Comparison of ENCODE assay signal across 1 cellular context in the genomic region with DNA sequence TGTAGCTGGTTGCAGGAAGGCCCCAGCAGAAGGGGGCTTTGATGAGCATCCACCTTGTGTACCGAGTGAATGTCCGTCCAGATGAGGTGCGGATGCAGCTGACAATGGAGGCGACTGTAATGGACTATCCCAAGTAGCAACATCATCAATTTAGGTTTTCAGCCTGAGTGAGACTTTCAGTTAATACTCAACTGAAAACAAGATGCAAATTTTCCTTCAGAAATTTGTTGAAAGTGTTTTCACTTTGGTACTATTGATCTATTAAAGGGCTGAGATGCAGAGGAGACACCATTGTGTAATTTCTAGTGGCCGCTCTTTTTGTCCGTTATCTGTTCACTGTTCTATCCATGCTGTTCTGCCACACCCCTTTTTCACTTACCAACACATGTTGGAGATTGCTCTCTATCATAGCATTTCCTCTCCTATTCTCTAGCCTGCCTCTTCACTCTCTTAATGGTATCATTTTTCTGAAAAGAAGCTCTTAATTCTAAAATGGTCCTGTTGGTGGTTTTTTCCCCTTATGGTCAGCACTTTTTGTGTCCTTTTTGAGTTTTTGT.
A peak's percentile ranks its signal among the peaks of the same experiment; 100 is the strongest.
TF ChIP-seq lines count a peak whose summit lies in the region.

No MANE protein-coding gene starts in this region.

TF ChIP-seq in HepG2, 621 proteins besides CTCF, POLR2A, EP300 and RAD21:
- TF ChIP-seq, protein P1, sequence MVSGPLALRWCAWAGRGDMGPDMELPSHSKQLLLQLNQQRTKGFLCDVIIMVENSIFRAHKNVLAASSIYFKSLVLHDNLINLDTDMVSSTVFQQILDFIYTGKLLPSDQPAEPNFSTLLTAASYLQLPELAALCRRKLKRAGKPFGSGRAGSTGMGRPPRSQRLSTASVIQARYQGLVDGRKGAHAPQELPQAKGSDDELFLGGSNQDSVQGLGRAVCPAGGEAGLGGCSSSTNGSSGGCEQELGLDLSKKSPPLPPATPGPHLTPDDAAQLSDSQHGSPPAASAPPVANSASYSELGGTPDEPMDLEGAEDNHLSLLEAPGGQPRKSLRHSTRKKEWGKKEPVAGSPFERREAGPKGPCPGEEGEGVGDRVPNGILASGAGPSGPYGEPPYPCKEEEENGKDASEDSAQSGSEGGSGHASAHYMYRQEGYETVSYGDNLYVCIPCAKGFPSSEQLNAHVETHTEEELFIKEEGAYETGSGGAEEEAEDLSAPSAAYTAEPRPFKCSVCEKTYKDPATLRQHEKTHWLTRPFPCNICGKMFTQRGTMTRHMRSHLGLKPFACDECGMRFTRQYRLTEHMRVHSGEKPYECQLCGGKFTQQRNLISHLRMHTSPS (CRISPR knock-in tag; IDR thresholded peaks at IDR 0.05; ENCODE audit: low read depth): no peak
- TF ChIP-seq SMYD3 (CRISPR knock-in tag; IDR thresholded peaks at IDR 0.05) (no peak), ZNF550 (CRISPR knock-in tag; IDR thresholded peaks at IDR 0.05; ENCODE audit: borderline replicate concordance) (no peak), RBM22 (optimal IDR thresholded peaks at IDR 0.05; ENCODE audit: low read length) (peak; percentile 54), RAD51 (IDR thresholded peaks at IDR 0.05; ENCODE audit: borderline replicate concordance) (no peak), MAFK (conservative IDR thresholded peaks at IDR 0.05 in 1 of 2, IDR thresholded peaks at IDR 0.05 in 1 of 2; ENCODE audit: low read length in 2 of 2) (peak in 1 of 2 experiments; percentile 36; a peak in 2 of 4 replicates), ARNT (IDR thresholded peaks at IDR 0.05) (no peak), NRL (CRISPR knock-in tag; IDR thresholded peaks at IDR 0.05; ENCODE audit: borderline replicate concordance) (no peak), STAG1 (CRISPR knock-in tag; IDR thresholded peaks at IDR 0.05) (no peak), ZNF232 (CRISPR knock-in tag; IDR thresholded peaks at IDR 0.05; ENCODE audit: borderline replicate concordance) (no peak)
- TF ChIP-seq, protein P2, sequence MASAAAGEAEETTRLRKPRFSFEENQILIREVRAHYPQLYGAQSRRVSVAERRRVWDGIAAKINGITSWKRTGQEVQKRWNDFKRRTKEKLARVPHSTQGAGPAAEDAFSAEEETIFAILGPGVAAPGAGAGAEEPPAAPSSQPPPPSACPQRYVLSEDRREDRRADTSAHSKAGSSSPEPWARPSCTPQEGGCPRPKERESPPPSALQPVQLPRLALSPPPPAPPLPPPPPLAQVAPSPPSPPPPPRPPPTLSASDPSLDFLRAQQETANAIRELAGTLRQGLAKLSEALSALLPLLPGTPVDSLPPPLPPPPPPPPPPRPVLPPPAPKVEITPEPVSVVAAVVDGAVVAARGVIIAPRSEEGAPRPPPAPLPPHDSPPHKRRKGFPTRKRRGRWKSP (CRISPR knock-in tag; IDR thresholded peaks at IDR 0.05): no peak
- TF ChIP-seq, protein P3, sequence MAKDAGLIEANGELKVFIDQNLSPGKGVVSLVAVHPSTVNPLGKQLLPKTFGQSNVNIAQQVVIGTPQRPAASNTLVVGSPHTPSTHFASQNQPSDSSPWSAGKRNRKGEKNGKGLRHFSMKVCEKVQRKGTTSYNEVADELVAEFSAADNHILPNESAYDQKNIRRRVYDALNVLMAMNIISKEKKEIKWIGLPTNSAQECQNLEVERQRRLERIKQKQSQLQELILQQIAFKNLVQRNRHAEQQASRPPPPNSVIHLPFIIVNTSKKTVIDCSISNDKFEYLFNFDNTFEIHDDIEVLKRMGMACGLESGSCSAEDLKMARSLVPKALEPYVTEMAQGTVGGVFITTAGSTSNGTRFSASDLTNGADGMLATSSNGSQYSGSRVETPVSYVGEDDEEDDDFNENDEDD (CRISPR knock-in tag; IDR thresholded peaks at IDR 0.05; ENCODE audit: borderline replicate concordance): no peak
- TF ChIP-seq, protein P4, sequence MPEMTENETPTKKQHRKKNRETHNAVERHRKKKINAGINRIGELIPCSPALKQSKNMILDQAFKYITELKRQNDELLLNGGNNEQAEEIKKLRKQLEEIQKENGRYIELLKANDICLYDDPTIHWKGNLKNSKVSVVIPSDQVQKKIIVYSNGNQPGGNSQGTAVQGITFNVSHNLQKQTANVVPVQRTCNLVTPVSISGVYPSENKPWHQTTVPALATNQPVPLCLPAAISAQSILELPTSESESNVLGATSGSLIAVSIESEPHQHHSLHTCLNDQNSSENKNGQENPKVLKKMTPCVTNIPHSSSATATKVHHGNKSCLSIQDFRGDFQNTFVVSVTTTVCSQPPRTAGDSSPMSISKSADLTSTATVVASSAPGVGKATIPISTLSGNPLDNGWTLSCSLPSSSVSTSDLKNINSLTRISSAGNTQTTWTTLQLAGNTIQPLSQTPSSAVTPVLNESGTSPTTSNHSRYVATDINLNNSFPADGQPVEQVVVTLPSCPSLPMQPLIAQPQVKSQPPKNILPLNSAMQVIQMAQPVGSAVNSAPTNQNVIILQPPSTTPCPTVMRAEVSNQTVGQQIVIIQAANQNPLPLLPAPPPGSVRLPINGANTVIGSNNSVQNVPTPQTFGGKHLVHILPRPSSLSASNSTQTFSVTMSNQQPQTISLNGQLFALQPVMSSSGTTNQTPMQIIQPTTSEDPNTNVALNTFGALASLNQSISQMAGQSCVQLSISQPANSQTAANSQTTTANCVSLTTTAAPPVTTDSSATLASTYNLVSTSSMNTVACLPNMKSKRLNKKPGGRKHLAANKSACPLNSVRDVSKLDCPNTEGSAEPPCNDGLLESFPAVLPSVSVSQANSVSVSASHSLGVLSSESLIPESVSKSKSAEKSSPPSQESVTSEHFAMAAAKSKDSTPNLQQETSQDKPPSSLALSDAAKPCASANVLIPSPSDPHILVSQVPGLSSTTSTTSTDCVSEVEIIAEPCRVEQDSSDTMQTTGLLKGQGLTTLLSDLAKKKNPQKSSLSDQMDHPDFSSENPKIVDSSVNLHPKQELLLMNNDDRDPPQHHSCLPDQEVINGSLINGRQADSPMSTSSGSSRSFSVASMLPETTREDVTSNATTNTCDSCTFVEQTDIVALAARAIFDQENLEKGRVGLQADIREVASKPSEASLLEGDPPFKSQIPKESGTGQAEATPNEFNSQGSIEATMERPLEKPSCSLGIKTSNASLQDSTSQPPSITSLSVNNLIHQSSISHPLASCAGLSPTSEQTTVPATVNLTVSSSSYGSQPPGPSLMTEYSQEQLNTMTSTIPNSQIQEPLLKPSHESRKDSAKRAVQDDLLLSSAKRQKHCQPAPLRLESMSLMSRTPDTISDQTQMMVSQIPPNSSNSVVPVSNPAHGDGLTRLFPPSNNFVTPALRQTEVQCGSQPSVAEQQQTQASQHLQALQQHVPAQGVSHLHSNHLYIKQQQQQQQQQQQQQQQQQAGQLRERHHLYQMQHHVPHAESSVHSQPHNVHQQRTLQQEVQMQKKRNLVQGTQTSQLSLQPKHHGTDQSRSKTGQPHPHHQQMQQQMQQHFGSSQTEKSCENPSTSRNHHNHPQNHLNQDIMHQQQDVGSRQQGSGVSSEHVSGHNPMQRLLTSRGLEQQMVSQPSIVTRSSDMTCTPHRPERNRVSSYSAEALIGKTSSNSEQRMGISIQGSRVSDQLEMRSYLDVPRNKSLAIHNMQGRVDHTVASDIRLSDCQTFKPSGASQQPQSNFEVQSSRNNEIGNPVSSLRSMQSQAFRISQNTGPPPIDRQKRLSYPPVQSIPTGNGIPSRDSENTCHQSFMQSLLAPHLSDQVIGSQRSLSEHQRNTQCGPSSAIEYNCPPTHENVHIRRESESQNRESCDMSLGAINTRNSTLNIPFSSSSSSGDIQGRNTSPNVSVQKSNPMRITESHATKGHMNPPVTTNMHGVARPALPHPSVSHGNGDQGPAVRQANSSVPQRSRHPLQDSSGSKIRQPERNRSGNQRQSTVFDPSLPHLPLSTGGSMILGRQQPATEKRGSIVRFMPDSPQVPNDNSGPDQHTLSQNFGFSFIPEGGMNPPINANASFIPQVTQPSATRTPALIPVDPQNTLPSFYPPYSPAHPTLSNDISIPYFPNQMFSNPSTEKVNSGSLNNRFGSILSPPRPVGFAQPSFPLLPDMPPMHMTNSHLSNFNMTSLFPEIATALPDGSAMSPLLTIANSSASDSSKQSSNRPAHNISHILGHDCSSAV (CRISPR knock-in tag; IDR thresholded peaks at IDR 0.05; ENCODE audit: borderline replicate concordance): no peak
TF ChIP-seq in HepG2: peak in this region for 2.
